ENCODE assay signal across 28 cellular contexts in the genomic region with DNA sequence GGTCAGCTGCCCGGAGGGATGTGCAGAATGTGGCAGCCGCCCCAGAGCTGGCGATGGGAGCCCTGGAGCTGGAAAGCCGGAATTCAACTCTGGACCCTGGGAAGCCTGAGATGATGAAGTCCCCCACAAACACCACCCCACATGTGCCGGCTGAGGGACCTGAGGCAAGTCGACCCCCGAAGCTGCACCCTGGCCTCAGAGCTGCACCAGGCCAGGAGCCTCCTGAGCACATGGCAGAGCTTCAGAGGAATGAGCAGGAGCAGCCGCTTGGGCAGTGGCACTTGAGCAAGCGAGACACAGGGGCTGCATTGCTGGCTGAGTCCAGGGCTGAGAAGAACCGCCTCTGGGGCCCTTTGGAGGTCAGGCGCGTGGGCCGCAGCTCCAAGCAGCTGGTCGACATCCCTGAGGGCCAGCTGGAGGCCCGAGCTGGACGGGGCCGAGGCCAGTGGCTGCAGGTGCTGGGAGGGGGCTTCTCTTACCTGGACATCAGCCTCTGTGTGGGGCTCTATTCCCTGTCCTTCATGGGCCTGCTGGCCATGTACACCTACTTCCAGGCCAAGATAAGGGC. TPM values are rescaled to one million over a fixed set of nuclear protein-coding genes. Genes with fewer than 3 reads are reported as not detected.
"Had no signal": no experiment of that assay in that cellular context is flagged by ENCODE, and none has a peak within 500 bp of the region (broad histone marks: within the 10 kb centered on the region; RNA-seq: fewer than 3 reads in every experiment).

No MANE protein-coding gene starts in this region.

- H3K27me3 ChIP-seq: brain microvascular endothelial cell, esophagus muscularis mucosa, foreskin keratinocyte, gastroesophageal sphincter had no signal

- H3K4me1 ChIP-seq: esophagus muscularis mucosa, foreskin keratinocyte, gastroesophageal sphincter had no signal

- H3K27ac ChIP-seq: brain microvascular endothelial cell, esophagus muscularis mucosa, foreskin keratinocyte, gastroesophageal sphincter, WERI-Rb-1 had no signal

- ATAC-seq: activated CD4-positive, CD25-positive, alpha-beta regulatory T cell treated with anti-CD3 and anti-CD28 coated beads, Interleukin-2, amount 50 U/mL, for 24 hours; activated CD8-positive, alpha-beta T cell treated with anti-CD3 and anti-CD28 coated beads for 36 hours; activated T-cell treated with anti-CD3 and anti-CD28 coated beads, Interleukin-2, amount 50 U/mL, for 4 hours; activated T-helper 17 cell treated with anti-CD3 and anti-CD28 coated beads, Interleukin-2, amount 50 U/mL, for 72 hours; effector memory CD8-positive, alpha-beta T cell; foreskin keratinocyte; gastroesophageal sphincter; T-cell had no signal

- H3K36me3 ChIP-seq: WERI-Rb-1 had no signal

- H3K4me3 ChIP-seq: esophagus muscularis mucosa, gastroesophageal sphincter had no signal

- DNase-seq: activated B cell treated with CpG ODN at 0.5 μM for 24 hours; activated CD4-positive, alpha-beta T cell treated with anti-CD3 and anti-CD28 coated beads for 48 hours; activated CD4-positive, alpha-beta T cell treated with anti-CD3 and anti-CD28 coated beads, Interleukin-2, amount 50 U/mL, for 1 hour; activated CD4-positive, alpha-beta T cell treated with anti-CD3 and anti-CD28 coated beads, Interleukin-2, amount 50 U/mL, for 48 hours; activated CD8-positive, alpha-beta memory T cell treated with anti-CD3 and anti-CD28 coated beads for 24 hours; activated CD8-positive, alpha-beta T cell treated with anti-CD3 and anti-CD28 coated beads for 36 hours; activated effector memory CD4-positive, alpha-beta T cell treated with Interleukin-2 at 50 U/mL for 16 hours; activated gamma-delta T cell treated with Interleukin-2 at 50 U/mL for 16 hours; activated naive CD4-positive, alpha-beta T cell treated with anti-CD3 and anti-CD28 coated beads, Interleukin-2, amount 50 U/mL, for 16 hours; activated naive CD4-positive, alpha-beta T cell treated with Interleukin-2 at 50 U/mL for 16 hours; activated T-cell treated with anti-CD3 and anti-CD28 coated beads, Interleukin-2, amount 50 U/mL, for 4 hours; amniotic stem cell; anterior cingulate cortex; brain microvascular endothelial cell; cortex of kidney; dermis blood vessel endothelial cell; effector CD4-positive, alpha-beta T cell; effector memory CD8-positive, alpha-beta T cell; erythroblast; foreskin keratinocyte; T-cell; T1000 had no signal

- H3K9me3 ChIP-seq: esophagus muscularis mucosa, gastroesophageal sphincter had no signal

RNA-seq across cellular contexts. Expression of gene LHX4, which starts 33.5 kb away (rescaled TPM):
- total RNA-seq: activated B cell treated with CpG ODN at 0.5 μM for 24 hours; activated CD8-positive, alpha-beta T cell treated with anti-CD3 and anti-CD28 coated beads for 36 hours; dermis blood vessel endothelial cell; esophagus muscularis mucosa; foreskin keratinocyte; gastroesophageal sphincter; glomerular endothelial cell had no signal
- polyA plus RNA-seq: foreskin keratinocyte had no signal
